In the genomic region with DNA sequence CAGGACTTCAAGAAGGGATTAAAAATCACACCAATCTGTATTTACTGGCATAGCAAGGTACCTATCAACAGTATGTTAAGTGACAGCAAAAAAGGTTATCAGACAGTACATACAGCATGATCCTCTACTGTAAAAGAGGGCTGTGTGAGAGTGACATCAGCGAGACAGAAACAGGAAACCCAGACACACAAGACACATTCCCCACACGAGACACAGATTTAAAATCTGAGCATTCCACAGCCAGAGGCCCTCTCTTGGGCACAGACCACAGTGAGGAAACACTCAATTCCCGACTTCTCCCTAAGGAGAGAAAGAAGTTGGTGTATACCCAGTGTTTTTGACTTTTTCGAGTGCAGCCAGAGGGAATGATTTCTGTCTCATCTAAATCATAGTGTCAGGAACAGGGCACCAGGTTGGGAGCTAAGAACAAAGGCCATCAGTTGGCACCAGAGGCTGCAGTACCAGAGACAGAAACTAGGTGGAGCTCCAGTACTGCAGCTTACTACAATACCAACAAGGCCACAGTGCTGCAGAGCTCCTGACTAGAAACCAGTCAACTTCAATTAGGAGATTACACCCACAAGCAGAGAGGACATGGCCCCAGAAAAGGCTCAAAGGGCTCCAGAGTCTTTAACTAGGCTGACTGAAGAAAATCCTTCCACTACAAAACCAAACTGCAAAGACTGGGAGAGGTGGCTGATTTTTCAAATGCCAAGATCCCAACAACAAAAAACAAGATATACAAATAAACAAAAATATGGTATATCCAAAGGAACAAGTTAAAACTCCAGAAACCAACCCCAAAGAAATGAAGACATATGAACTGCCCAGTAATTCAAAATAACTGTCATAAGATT, we compare ENCODE assay signal across 8 cellular contexts. TPM values are rescaled to one million over a fixed set of nuclear protein-coding genes. Genes with fewer than 3 reads are reported as not detected.
A peak's percentile ranks its signal among the peaks of the same experiment; 100 is the strongest.
DNase-seq lines count a peak whose midpoint lies in the region; ATAC-seq and TF ChIP-seq lines count a peak whose summit lies in the region.

No MANE protein-coding gene starts in this region.

- no peak overlapping the region for H3K23ac ChIP-seq in trophoblast cell (ENCODE audit: low read length)

- no peaks in the 10 kb centered on the region for H3K27me3 Mint-ChIP-seq in CD8-positive, alpha-beta T cell (ENCODE audit: low read depth)

- H3K14ac ChIP-seq in trophoblast cell (ENCODE audit: low read length) = no peak overlapping the region

- no peaks in the 10 kb centered on the region for H3K79me2 ChIP-seq in trophoblast cell (ENCODE audit: control insufficient read depth, insufficient read depth, low read length, poor library complexity)

- peaks cover 91% of the 10 kb centered on the region for H3K36me3 Mint-ChIP-seq in CD8-positive, alpha-beta T cell

- H2BK120ac ChIP-seq in trophoblast cell (ENCODE audit: insufficient read depth, low read length, poor library complexity) = peak overlapping the region; percentile 9

- H3K4me3 ChIP-seq in CD8-positive, alpha-beta T cell (ENCODE audit: low read depth, low read length) = no peak overlapping the region
- no peak overlapping the region for H3K4me3 ChIP-seq in trophoblast cell (ENCODE audit: low read depth, low read length)

- TF ChIP-seq CTCF in CD8-positive, alpha-beta T cell (IDR thresholded peaks at IDR 0.05) = peak; percentile 98

- no CpG with 5 or more reads among the region's 4 CpGs for WGBS in trophoblast cell (ENCODE audit: extremely low coverage, insufficient coverage, insufficient read length)

- CTCF ChIA-PET in CD8-positive, alpha-beta T cell (lab: Charles Lee) = interaction anchor here (0.6 to 2.0 kb wide), 56 partner anchors 9 to 417 kb away, joined by 3 to 46 read pairs (median 4); a partner anchor contains a TSS

- peak overlapping the region; percentile 58 for H2AFZ ChIP-seq in trophoblast cell (ENCODE audit: insufficient read depth, low read length, poor library complexity)

- H3K79me1 ChIP-seq in trophoblast cell (ENCODE audit: low read length) = peaks cover 3% of the 10 kb centered on the region

- intact Hi-C loops in CD8-positive, alpha-beta T cell (cut with DNase I, micrococcal nuclease) = loop anchor here (1.0 to 10.0 kb wide), 10 partner anchors 13 to 528 kb away; a partner anchor contains a TSS

- peak overlapping the region; percentile 37 for H3K4me3 Mint-ChIP-seq in CD8-positive, alpha-beta T cell

- H3K9me3 Mint-ChIP-seq in CD8-positive, alpha-beta T cell = peaks cover 10% of the 10 kb centered on the region

- peak overlapping the region; percentile 78 for H4K91ac ChIP-seq in trophoblast cell (ENCODE audit: low read depth, low read length)

- peak overlapping the region; percentile 73 for H2BK5ac ChIP-seq in trophoblast cell (ENCODE audit: low read depth, low read length, poor library complexity)

- H3K36me3 ChIP-seq in CD8-positive, alpha-beta T cell (ENCODE audit: insufficient read depth, low read length) = peaks cover 41% of the 10 kb centered on the region
- H3K36me3 ChIP-seq in trophoblast cell (ENCODE audit: control insufficient read depth in 1 of 2, insufficient read depth in 2 of 2, low read length in 2 of 2) = no peaks in the 10 kb centered on the region

- peaks cover 52% of the 10 kb centered on the region for H3K4me1 ChIP-seq in CD8-positive, alpha-beta T cell (ENCODE audit: insufficient read depth, low read length)
- peaks cover 0 to 5% of the 10 kb centered on the region in 2 experiments for H3K4me1 ChIP-seq in trophoblast cell (ENCODE audit: control insufficient read depth in 1 of 2, insufficient read depth in 2 of 2, low read length in 2 of 2)

- H2BK12ac ChIP-seq in trophoblast cell (ENCODE audit: low read length) = peak overlapping the region; percentile 46

- peak; percentile 92 for ATAC-seq in CD8-positive, alpha-beta T cell
- peak; percentile 63 for ATAC-seq in GM21423 (IDR thresholded peaks at IDR 0.05; ENCODE audit: unreplicated experiment)

- no peak overlapping the region for H3K4ac ChIP-seq in trophoblast cell (ENCODE audit: low read depth, low read length)

- H3K4me2 ChIP-seq in trophoblast cell (ENCODE audit: low read length) = peak overlapping the region; percentile 20

- H3K4me1 Mint-ChIP-seq in CD8-positive, alpha-beta T cell (ENCODE audit: low read depth) = peaks cover 63% of the 10 kb centered on the region

- peak; percentile 73 to 87 (median 82) for DNase-seq in CD8-positive, alpha-beta T cell
- DNase-seq in NCI-H1105 (lab: John Stamatoyannopoulos, UW) (peak; percentile 37), SK-N-DZ (ENCODE audit: low spot score) (peak; percentile 85), glomerular endothelial cell (ENCODE audit: extremely low read depth, low read depth, low spot score) (peak; percentile 85), trophoblast cell (peak; percentile 88 to 95), ureter (ENCODE audit: low spot score) (peak; percentile 83)
- DNase-seq in activated naive CD4-positive, alpha-beta T cell treated with Interleukin-2 at 50 U/mL for 16 hours = peak; percentile 82

- no peak overlapping the region for H3K9ac ChIP-seq in trophoblast cell (ENCODE audit: low read length)

- H3K9me3 ChIP-seq in CD8-positive, alpha-beta T cell (ENCODE audit: low read length) = no peaks in the 10 kb centered on the region
- no peaks in the 10 kb centered on the region for H3K9me3 ChIP-seq in trophoblast cell (ENCODE audit: insufficient read depth, low read depth, low read length)

- POLR2A ChIA-PET in CD8-positive, alpha-beta T cell (lab: Charles Lee) = interaction anchor here (0.6 to 1.3 kb wide), 15 partner anchors 11 to 191 kb away, joined by 3 to 8 read pairs (median 4); a partner anchor contains a TSS

- H3K27ac ChIP-seq in CD8-positive, alpha-beta T cell (ENCODE audit: low read depth, low read length) = no peak overlapping the region
- H3K27ac ChIP-seq in trophoblast cell (ENCODE audit: low read depth, low read length) = peak overlapping the region; percentile 51

- H3K18ac ChIP-seq in trophoblast cell (ENCODE audit: low read length) = no peak overlapping the region

- peak overlapping the region; percentile 2 for H4K8ac ChIP-seq in trophoblast cell (ENCODE audit: low read depth, low read length)

- no peaks in the 10 kb centered on the region for H3K27me3 ChIP-seq in CD8-positive, alpha-beta T cell (ENCODE audit: insufficient read depth, low read length)
- H3K27me3 ChIP-seq in trophoblast cell (ENCODE audit: insufficient read depth, low read length) = no peaks in the 10 kb centered on the region

- peak overlapping the region; percentile 99 for H3K27ac Mint-ChIP-seq in CD8-positive, alpha-beta T cell

- no peak overlapping the region for H2AK5ac ChIP-seq in trophoblast cell (ENCODE audit: low read length)

- H4K12ac ChIP-seq in trophoblast cell (ENCODE audit: low read depth, low read length) = peak overlapping the region; percentile 45

RNA-seq across cellular contexts. Expression of a gene that starts 41.0 kb away (rescaled TPM):
- 10 to 100 TPM; 12.5 to 14.4 TPM for total RNA-seq in CD8-positive, alpha-beta T cell
- polyA plus RNA-seq in SK-N-DZ (2014; cell fraction: cytosol; rRNA removed) = 60.9 and 61.8 TPM in 2 replicates
- 40.1 and 61.7 TPM in 2 replicates for polyA plus RNA-seq in SK-N-DZ (2014; cell fraction: nucleus; rRNA removed)
- 38.1 and 46.3 TPM in 2 replicates for total RNA-seq in glomerular endothelial cell
- polyA plus RNA-seq in trophoblast cell (2013) = 58.4 and 66.1 TPM in 2 replicates
- total RNA-seq in ureter = 48.9 TPM

RNA-seq across cellular contexts. Expression of a gene that starts 41.1 kb away (rescaled TPM):
- total RNA-seq in CD8-positive, alpha-beta T cell = 10 to 100 TPM; 19.7 to 24.1 TPM
- 89.9 and 107 TPM in 2 replicates for polyA plus RNA-seq in SK-N-DZ (2014; cell fraction: cytosol; rRNA removed)
- polyA plus RNA-seq in SK-N-DZ (2014; cell fraction: nucleus; rRNA removed) = 156 and 185 TPM in 2 replicates
- 17.5 and 20.6 TPM in 2 replicates for total RNA-seq in glomerular endothelial cell
- polyA plus RNA-seq in trophoblast cell (2013) = 32.9 and 35.0 TPM in 2 replicates
- total RNA-seq in ureter = 39.4 TPM

Comparison
In these comparisons a context has a peak if more than half of its experiments do, and no peak if none do; other contexts are left out.
1. DNase-seq: peak in every context shown above with its lines; median percentile 92 in trophoblast cell; 85 in SK-N-DZ; 85 in glomerular endothelial cell; 83 in ureter; 82 in CD8-positive, alpha-beta T cell; 82 in activated naive CD4-positive, alpha-beta T cell treated with Interleukin-2 at 50 U/mL for 16 hours; 37 in NCI-H1105.